15 cellular contexts compared by ENCODE assay signal in genomic region chrX:146809471-146809870, GRCh38. TPM values are rescaled to one million over a fixed set of nuclear protein-coding genes. Genes with fewer than 3 reads are reported as not detected.
"Had no signal": no experiment of that assay in that cellular context is flagged by ENCODE, and none has a peak within 500 bp of the region (broad histone marks: within the 10 kb centered on the region; RNA-seq: fewer than 3 reads in every experiment).

Gene CXorf51B, plus strand, starts transcription at chrX:146809771. Its CDS starts 21 bp downstream, at chrX:146809792.

RNA-seq across cellular contexts. Expression of gene CXorf51B, which starts in this region (rescaled TPM):
- total RNA-seq: activated B cell treated with CpG ODN at 0.5 μM for 24 hours; activated CD4-positive, alpha-beta memory T cell treated with anti-CD3 and anti-CD28 coated beads for 36 hours; activated CD4-positive, alpha-beta memory T cell treated with anti-CD3 and anti-CD28 coated beads, Interleukin-2, amount 10 ng/mL, durations not matched to agents 7 days and 5 days; activated CD4-positive, alpha-beta T cell treated with anti-CD3 and anti-CD28 coated beads for 36 hours; activated CD4-positive, alpha-beta T cell treated with anti-CD3 and anti-CD28 coated beads, Interleukin-2, amount 10 ng/mL, durations not matched to agents 24 days and 14 days; activated CD4-positive, alpha-beta T cell treated with anti-CD3 and anti-CD28 coated beads, Interleukin-2, amount 10 ng/mL, durations not matched to agents 7 days and 5 days; activated CD8-positive, alpha-beta memory T cell treated with anti-CD3 and anti-CD28 coated beads for 36 hours; activated CD8-positive, alpha-beta memory T cell treated with anti-CD3 and anti-CD28 coated beads, Interleukin-2, amount 10 ng/mL, durations not matched to agents 7 days and 5 days; activated CD8-positive, alpha-beta T cell treated with anti-CD3 and anti-CD28 coated beads for 36 hours; activated CD8-positive, alpha-beta T cell treated with anti-CD3 and anti-CD28 coated beads, Interleukin-2, amount 10 ng/mL, durations not matched to agents 7 days and 5 days; T-cell; T-helper 1 cell treated with Interleukin-12 subunit alpha and Interleukin-12 subunit beta and Interleukin-4 antibody, amounts not matched to agents 30 ng/mL and 1 ng/mL, for 36 hours; T-helper 17 cell; T-helper 2 cell treated with Interferon-gamma antibody and Interleukin-4, amounts not matched to agents 100 ng/mL and 5 ng/mL, for 36 hours; WTC11 had no signal
